ENCODE assay signal across 8 cellular contexts in genomic region chr4:53377319-53378170, GRCh38. TPM values are rescaled to one million over a fixed set of nuclear protein-coding genes. Genes with fewer than 3 reads are reported as not detected.
A peak's percentile ranks its signal among the peaks of the same experiment; 100 is the strongest.
DNase-seq lines count a peak whose midpoint lies in the region; ATAC-seq and TF ChIP-seq lines count a peak whose summit lies in the region.

Gene FIP1L1, plus strand, starts transcription at chr4:53377641. Its CDS starts 198 bp downstream, at chr4:53377839.

- H3K27me3 ChIP-seq in smooth muscle cell (ENCODE audit: low read depth) = peaks cover 16% of the 10 kb centered on the region

- H4K20me1 ChIP-seq in smooth muscle cell (ENCODE audit: low read depth) = peaks cover 38% of the 10 kb centered on the region

- H3K4me3 Mint-ChIP-seq in WTC11 = peak within 1 kb of the TSS; percentile 99

- in situ Hi-C loops in ACHN (cut with HindIII; ENCODE audit: low pct_ligation_motif_present, low pct_unique_long_range_greater_than_20kb, low sequenced_read_pairs) = no loop called here

- H3K4me1 Mint-ChIP-seq in WTC11 = peaks cover 24% of the 10 kb centered on the region

- CTCF ChIA-PET in WTC11 (lab: Charles Lee) = no interaction called here

- H3K4me3 ChIP-seq in cardiac fibroblast (replicated peaks in 1 of 2; ENCODE audit: low read depth in 2 of 2, low read length in 2 of 2) = peak within 1 kb of the TSS; percentile 87 to 96
- peak within 1 kb of the TSS; percentile 92 for H3K4me3 ChIP-seq in smooth muscle cell

- peaks cover 21% of the 10 kb centered on the region for H3K27me3 Mint-ChIP-seq in WTC11 (ENCODE audit: low read depth)

- peak; percentile 88 for DNase-seq in ACHN
- peak; percentile 53 for DNase-seq in NCI-H2196 treated with DMSO at 0.1 percent for 48 hours (lab: John Stamatoyannopoulos, UW; ENCODE audit: unreplicated experiment)
- peak; percentile 95 for DNase-seq in WTC11 (ENCODE audit: low spot score)
- peak; percentile 92 to 95 for DNase-seq in cardiac fibroblast (ENCODE audit: low read depth in 2 of 2)
- DNase-seq in iPS-NIHi7 (ENCODE audit: extremely low spot score) = peak; percentile 97
- DNase-seq in smooth muscle cell (lab: John Stamatoyannopoulos, UW; ENCODE audit: unreplicated experiment) = peak; percentile 76

- peak within 1 kb of the TSS; percentile 68 for H3K27ac ChIP-seq in smooth muscle cell (ENCODE audit: low read depth)

- TF ChIP-seq CTCF in WTC11 (IDR thresholded peaks at IDR 0.05) = no peak
- no peak for TF ChIP-seq CTCF in cardiac fibroblast (IDR thresholded peaks at IDR 0.05; ENCODE audit: low read depth, low read length)
- TF ChIP-seq CTCF in smooth muscle cell (IDR thresholded peaks at IDR 0.05; ENCODE audit: borderline replicate concordance, insufficient read depth, poor library complexity, severe bottlenecking) = no peak

- under 1% methylated on average over 84 of the region's 85 CpGs for WGBS in smooth muscle cell (ENCODE audit: low lambda C conversion rate)

- H3K4me2 ChIP-seq in smooth muscle cell = peak within 1 kb of the TSS; percentile 85

- ATAC-seq in GM18870 (IDR thresholded peaks at IDR 0.05; ENCODE audit: unreplicated experiment) (peak; percentile 76), HG03135 (IDR thresholded peaks at IDR 0.05; ENCODE audit: unreplicated experiment) (peak; percentile 85), WTC11 (peak; percentile 97)

- POLR2A ChIA-PET in WTC11 (lab: Charles Lee) = no interaction called here

- peaks cover 18% of the 10 kb centered on the region for H3K4me1 ChIP-seq in smooth muscle cell (ENCODE audit: low read depth)

- H3K79me2 ChIP-seq in smooth muscle cell (ENCODE audit: low read depth) = peaks cover 48% of the 10 kb centered on the region

- no peaks in the 10 kb centered on the region for H3K9me3 ChIP-seq in smooth muscle cell (replicated peaks; ENCODE audit: low read depth)

- peaks cover 8% of the 10 kb centered on the region; the same call in 1 of the 2 replicates for H3K36me3 Mint-ChIP-seq in WTC11

- H3K27ac Mint-ChIP-seq in WTC11 = peak within 1 kb of the TSS; percentile 90

- peaks cover 5% of the 10 kb centered on the region for H3K36me3 ChIP-seq in smooth muscle cell (ENCODE audit: low read depth)

- no peaks in the 10 kb centered on the region for H3F3A ChIP-seq in smooth muscle cell (ENCODE audit: low read depth)

- peak within 1 kb of the TSS; percentile 92 for H3K9ac ChIP-seq in smooth muscle cell (ENCODE audit: low read depth)

- H3K9me3 Mint-ChIP-seq in WTC11 = no peaks in the 10 kb centered on the region

- H2AFZ ChIP-seq in smooth muscle cell (ENCODE audit: low read depth) = peak within 1 kb of the TSS; percentile 98

TF ChIP-seq in WTC11, 78 proteins besides CTCF, POLR2A, EP300 and RAD21:
- TF ChIP-seq CREM (CRISPR knock-in tag; IDR thresholded peaks at IDR 0.05) (0 out of 2 replicates have a peak, but pooled peaks have one; percentile 21), ZNF232 (CRISPR knock-in tag; IDR thresholded peaks at IDR 0.05) (peak; percentile 67; the same call in 1 of the 2 replicates), FOXK1 (CRISPR knock-in tag; IDR thresholded peaks at IDR 0.05) (peak; percentile 56; the same call in 1 of the 2 replicates), ESRRA (CRISPR knock-in tag; IDR thresholded peaks at IDR 0.05; ENCODE audit: borderline replicate concordance) (0 out of 2 replicates have a peak, but pooled peaks have one; percentile 60), GABPB1 (CRISPR knock-in tag; IDR thresholded peaks at IDR 0.05) (no peak; the same call in 1 of the 2 replicates), PRRX2 (CRISPR knock-in tag; IDR thresholded peaks at IDR 0.05) (no peak), KAT7 (CRISPR knock-in tag; IDR thresholded peaks at IDR 0.05; ENCODE audit: borderline replicate concordance) (no peak), JUN (CRISPR knock-in tag; IDR thresholded peaks at IDR 0.05) (0 out of 2 replicates have a peak, but pooled peaks have one; percentile 66), RELA (CRISPR knock-in tag; IDR thresholded peaks at IDR 0.05; ENCODE audit: borderline replicate concordance) (0 out of 2 replicates have a peak, but pooled peaks have one; percentile 31), USF2 (CRISPR knock-in tag; IDR thresholded peaks at IDR 0.05) (peak; percentile 6; the same call in 1 of the 2 replicates), ARID4B (CRISPR knock-in tag; IDR thresholded peaks at IDR 0.05; ENCODE audit: borderline replicate concordance) (peak; percentile 61; the same call in 1 of the 2 replicates), MYBL2 (CRISPR knock-in tag; IDR thresholded peaks at IDR 0.05) (peak; percentile 58; the same call in 1 of the 2 replicates), TEAD1 (CRISPR knock-in tag; IDR thresholded peaks at IDR 0.05) (peak; percentile 23; the same call in 1 of the 2 replicates), MAX (CRISPR knock-in tag; IDR thresholded peaks at IDR 0.05) (peak; percentile 76), SP1 (CRISPR knock-in tag; conservative IDR thresholded peaks at IDR 0.05) (peak; percentile 50; the same call in 1 of the 2 replicates), E2F5 (CRISPR knock-in tag; IDR thresholded peaks at IDR 0.05) (0 out of 2 replicates have a peak, but pooled peaks have one; percentile 59), ELF4 (CRISPR knock-in tag; IDR thresholded peaks at IDR 0.05; ENCODE audit: low read depth) (no peak), HMGXB4 (CRISPR knock-in tag; IDR thresholded peaks at IDR 0.05) (peak; percentile 34; the same call in 1 of the 2 replicates), FOXP1 (CRISPR knock-in tag; IDR thresholded peaks at IDR 0.05; ENCODE audit: borderline replicate concordance) (peak; percentile 71)

RNA-seq across cellular contexts. Expression of gene FIP1L1, which starts in this region (rescaled TPM):
- total RNA-seq in WTC11 (2021) (47.6 to 52.4 TPM (median 49.6 TPM) in 3 replicates), smooth muscle cell (56.5 and 65.7 TPM in 2 replicates)
- polyA plus RNA-seq in smooth muscle cell = 55.1 and 56.6 TPM in 2 replicates

Comparison
In these comparisons a context has a peak if more than half of its experiments do, and no peak if none do; other contexts are left out.
1. Peak in every context shown above with its lines: DNase-seq, ATAC-seq, H3K4me3 ChIP-seq and H3K27ac ChIP-seq.